Comparison of ENCODE assay signal across 17 cellular contexts in the genomic region with DNA sequence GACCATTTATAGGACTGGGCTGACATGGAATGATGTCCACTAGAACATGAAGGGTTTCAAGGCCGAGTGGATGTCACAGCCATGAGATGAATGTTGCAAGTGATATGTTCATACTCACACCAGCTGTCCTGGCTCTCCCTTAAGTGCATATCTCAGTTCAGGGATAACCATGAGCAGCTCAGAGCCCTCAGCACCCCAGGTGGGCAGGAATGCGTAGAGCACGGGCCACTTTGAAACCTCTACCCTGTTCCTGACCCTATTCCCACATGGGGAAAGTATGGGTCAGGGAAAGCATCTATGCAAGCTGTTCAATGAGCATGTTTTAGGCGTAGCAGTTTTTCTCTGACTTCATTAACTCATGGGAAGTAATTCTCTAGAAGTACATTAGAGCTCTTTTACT. TPM values are rescaled to one million over a fixed set of nuclear protein-coding genes. Genes with fewer than 3 reads are reported as not detected.
DNase-seq lines count a peak whose midpoint lies in the region; ATAC-seq and TF ChIP-seq lines count a peak whose summit lies in the region.
"Had no signal": no experiment of that assay in that cellular context is flagged by ENCODE, and none has a peak within 500 bp of the region (broad histone marks: within the 10 kb centered on the region; RNA-seq: fewer than 3 reads in every experiment).

No MANE protein-coding gene starts in this region.

- WGBS in trophoblast cell (ENCODE audit: extremely low coverage, insufficient coverage, insufficient read length) = no CpG with 5 or more reads among the region's 4 CpGs

- H3K4me2 ChIP-seq in GM23338 (no peak overlapping the region), trophoblast cell (ENCODE audit: low read length) (no peak overlapping the region)
- H3K4me2 ChIP-seq: A549 had no signal

- POLR2A ChIA-PET in WTC11 (lab: Charles Lee) = interaction anchor here (1.1 kb wide), 1 partner anchor 15 kb away, joined by 3 read pairs; no protein-coding TSS in a partner anchor

- H3K27me3 Mint-ChIP-seq in GM23338 (ENCODE audit: insufficient read depth, low read depth, poor library complexity) = peaks cover 3% of the 10 kb centered on the region
- H3K27me3 Mint-ChIP-seq in WTC11 (ENCODE audit: low read depth) = no peaks in the 10 kb centered on the region
- H3K27me3 Mint-ChIP-seq in endothelial cell (ENCODE audit: unreplicated experiment) = no peaks in the 10 kb centered on the region

- H3K27me3 ChIP-seq in GM23338 (ENCODE audit: insufficient read depth) = no peaks in the 10 kb centered on the region
- H3K27me3 ChIP-seq in trophoblast cell (ENCODE audit: insufficient read depth, low read length) = no peaks in the 10 kb centered on the region
- H3K27me3 ChIP-seq: BE2C had no signal

- no peaks in the 10 kb centered on the region for H4K20me1 ChIP-seq in GM23338 (replicated peaks; ENCODE audit: insufficient read depth)

- no peak overlapping the region for H4K8ac ChIP-seq in trophoblast cell (ENCODE audit: low read depth, low read length)

- H2BK5ac ChIP-seq in trophoblast cell (ENCODE audit: low read depth, low read length, poor library complexity) = no peak overlapping the region

- H3K27ac ChIP-seq in GM23338 (ENCODE audit: low read depth) (no peak overlapping the region), trophoblast cell (ENCODE audit: low read depth, low read length) (no peak overlapping the region)
- H3K27ac ChIP-seq: A549, C4-2B, HL-60 had no signal

- H3K9me2 ChIP-seq in GM23338 (ENCODE audit: insufficient read depth) = 0 out of 2 replicates have a peak, but pooled peaks cover 5% of the 10 kb centered on the region

- H2BK120ac ChIP-seq in trophoblast cell (ENCODE audit: insufficient read depth, low read length, poor library complexity) = no peak overlapping the region

- H3K4ac ChIP-seq in trophoblast cell (ENCODE audit: low read depth, low read length) = no peak overlapping the region

- H3K23ac ChIP-seq in trophoblast cell (ENCODE audit: low read length) = no peak overlapping the region

- peaks cover 10% of the 10 kb centered on the region for H3K4me1 ChIP-seq in GM23338 (ENCODE audit: insufficient read depth)
- H3K4me1 ChIP-seq in trophoblast cell (ENCODE audit: control insufficient read depth in 1 of 2, insufficient read depth in 2 of 2, low read length in 2 of 2) = no peaks in the 10 kb centered on the region
- H3K4me1 ChIP-seq: A549, BE2C, Caco-2 had no signal

- H3K14ac ChIP-seq in trophoblast cell (ENCODE audit: low read length) = no peak overlapping the region

- peaks cover 5% of the 10 kb centered on the region; the same call in 1 of the 2 replicates for H3F3A ChIP-seq in GM23338 (replicated peaks; ENCODE audit: low read depth)

- CTCF ChIA-PET in WTC11 (lab: Charles Lee) = interaction anchor here (1.0 kb wide), 1 partner anchor 39 kb away, joined by 4 read pairs; no protein-coding TSS in a partner anchor

- TF ChIP-seq CTCF in GM23338 (conservative IDR thresholded peaks at IDR 0.05; ENCODE audit: low read depth in 2 of 2) = no peak
- no peak for TF ChIP-seq CTCF in WTC11 (IDR thresholded peaks at IDR 0.05)
- TF ChIP-seq CTCF in endothelial cell (IDR thresholded peaks at IDR 0.05; ENCODE audit: unreplicated experiment) = no peak

- DNase-seq in GM23338 (ENCODE audit: low spot score) (peak; percentile 47), WTC11 (ENCODE audit: low spot score) (peak; percentile 36), left kidney (ENCODE audit: low read depth, low spot score) (peak; percentile 21), trophoblast cell (no peak), D341Med (ENCODE audit: low spot score) (no peak), endothelial cell (ENCODE audit: low spot score) (no peak)
- DNase-seq: BE2C; Caco-2; CD8-positive, alpha-beta memory T cell; DMS53; GF-D8; KBM-7 had no signal

- no peak overlapping the region for H2AK5ac ChIP-seq in trophoblast cell (ENCODE audit: low read length)

- peak; percentile 90 for ATAC-seq in GM23338
- ATAC-seq in WTC11 = peak; percentile 71
- ATAC-seq in GM21717 (IDR thresholded peaks at IDR 0.05; ENCODE audit: unreplicated experiment) = no peak
- ATAC-seq: HCT116 had no signal

- H2BK12ac ChIP-seq in trophoblast cell (ENCODE audit: low read length) = no peak overlapping the region

- H3K9me3 ChIP-seq in trophoblast cell (ENCODE audit: insufficient read depth, low read depth, low read length) = no peaks in the 10 kb centered on the region
- H3K9me3 ChIP-seq: A549, BE2C, Caco-2 had no signal

- H3K4me1 Mint-ChIP-seq in GM23338 (peaks cover 16% of the 10 kb centered on the region), WTC11 (peaks cover 20% of the 10 kb centered on the region), endothelial cell (ENCODE audit: unreplicated experiment) (no peaks in the 10 kb centered on the region)

- H3K79me1 ChIP-seq in trophoblast cell (ENCODE audit: low read length) = no peaks in the 10 kb centered on the region

- no peak overlapping the region for H3K18ac ChIP-seq in trophoblast cell (ENCODE audit: low read length)

- no peaks in the 10 kb centered on the region for H3K9me3 Mint-ChIP-seq in GM23338
- no peaks in the 10 kb centered on the region for H3K9me3 Mint-ChIP-seq in WTC11
- no peaks in the 10 kb centered on the region for H3K9me3 Mint-ChIP-seq in endothelial cell (ENCODE audit: unreplicated experiment)
- H3K9me3 Mint-ChIP-seq: CD8-positive, alpha-beta memory T cell had no signal

- H3K4me3 ChIP-seq in GM23338 = no peak overlapping the region
- no peak overlapping the region for H3K4me3 ChIP-seq in trophoblast cell (ENCODE audit: low read depth, low read length)
- H3K4me3 ChIP-seq: A549 had no signal

- H4K12ac ChIP-seq in trophoblast cell (ENCODE audit: low read depth, low read length) = no peak overlapping the region

- no peak overlapping the region for H3K4me3 Mint-ChIP-seq in GM23338
- H3K4me3 Mint-ChIP-seq in WTC11 = no peak overlapping the region
- no peak overlapping the region for H3K4me3 Mint-ChIP-seq in endothelial cell (ENCODE audit: unreplicated experiment)
- H3K4me3 Mint-ChIP-seq: CD8-positive, alpha-beta memory T cell had no signal

- H3K36me3 ChIP-seq in GM23338 (ENCODE audit: insufficient read depth) = no peaks in the 10 kb centered on the region
- H3K36me3 ChIP-seq in trophoblast cell (ENCODE audit: control insufficient read depth in 1 of 2, insufficient read depth in 2 of 2, low read length in 2 of 2) = no peaks in the 10 kb centered on the region
- H3K36me3 ChIP-seq: BE2C had no signal

- H3K9ac ChIP-seq in trophoblast cell (ENCODE audit: low read length) = peak overlapping the region; percentile 34

- H3K36me3 Mint-ChIP-seq in GM23338 (ENCODE audit: low read depth) (no peaks in the 10 kb centered on the region), WTC11 (no peaks in the 10 kb centered on the region), endothelial cell (ENCODE audit: low read depth, unreplicated experiment) (no peaks in the 10 kb centered on the region)
- H3K36me3 Mint-ChIP-seq: CD8-positive, alpha-beta memory T cell had no signal

- no peak overlapping the region for H4K91ac ChIP-seq in trophoblast cell (ENCODE audit: low read depth, low read length)

- H3K27ac Mint-ChIP-seq in GM23338 = no peak overlapping the region
- 0 out of 2 replicates have a peak overlapping the region, but pooled peaks have one; percentile 26 for H3K27ac Mint-ChIP-seq in WTC11
- no peak overlapping the region for H3K27ac Mint-ChIP-seq in endothelial cell (ENCODE audit: unreplicated experiment)

- H3K79me2 ChIP-seq in GM23338 (replicated peaks; ENCODE audit: insufficient read depth) (no peaks in the 10 kb centered on the region), trophoblast cell (ENCODE audit: control insufficient read depth, insufficient read depth, low read length, poor library complexity) (no peaks in the 10 kb centered on the region)

- no peak overlapping the region for H2AFZ ChIP-seq in GM23338
- H2AFZ ChIP-seq in trophoblast cell (ENCODE audit: insufficient read depth, low read length, poor library complexity) = no peak overlapping the region

TF ChIP-seq in GM23338, 12 proteins besides CTCF, POLR2A, EP300 and RAD21 (continues in another document):
- TF ChIP-seq POLR2AphosphoS5 (IDR thresholded peaks at IDR 0.05; ENCODE audit: low read depth) (no peak), NANOG (IDR thresholded peaks at IDR 0.05; ENCODE audit: borderline replicate concordance) (no peak), CREB1 (CRISPR knock-in tag; IDR thresholded peaks at IDR 0.05; ENCODE audit: low read depth) (no peak)

TF ChIP-seq in WTC11, 78 proteins besides CTCF, POLR2A, EP300 and RAD21 (continues in another document):
- TF ChIP-seq, protein P1, sequence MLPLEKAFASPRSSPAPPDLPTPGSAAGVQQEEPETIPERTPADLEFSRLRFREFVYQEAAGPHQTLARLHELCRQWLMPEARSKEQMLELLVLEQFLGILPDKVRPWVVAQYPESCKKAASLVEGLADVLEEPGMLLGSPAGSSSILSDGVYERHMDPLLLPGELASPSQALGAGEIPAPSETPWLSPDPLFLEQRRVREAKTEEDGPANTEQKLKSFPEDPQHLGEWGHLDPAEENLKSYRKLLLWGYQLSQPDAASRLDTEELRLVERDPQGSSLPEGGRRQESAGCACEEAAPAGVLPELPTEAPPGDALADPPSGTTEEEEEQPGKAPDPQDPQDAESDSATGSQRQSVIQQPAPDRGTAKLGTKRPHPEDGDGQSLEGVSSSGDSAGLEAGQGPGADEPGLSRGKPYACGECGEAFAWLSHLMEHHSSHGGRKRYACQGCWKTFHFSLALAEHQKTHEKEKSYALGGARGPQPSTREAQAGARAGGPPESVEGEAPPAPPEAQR (CRISPR knock-in tag; IDR thresholded peaks at IDR 0.05) = no peak
- TF ChIP-seq, protein P2, sequence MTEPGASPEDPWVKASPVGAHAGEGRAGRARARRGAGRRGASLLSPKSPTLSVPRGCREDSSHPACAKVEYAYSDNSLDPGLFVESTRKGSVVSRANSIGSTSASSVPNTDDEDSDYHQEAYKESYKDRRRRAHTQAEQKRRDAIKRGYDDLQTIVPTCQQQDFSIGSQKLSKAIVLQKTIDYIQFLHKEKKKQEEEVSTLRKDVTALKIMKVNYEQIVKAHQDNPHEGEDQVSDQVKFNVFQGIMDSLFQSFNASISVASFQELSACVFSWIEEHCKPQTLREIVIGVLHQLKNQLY (CRISPR knock-in tag; IDR thresholded peaks at IDR 0.05) = no peak

RNA-seq across cellular contexts. Expression of a gene that starts 12.4 kb away (rescaled TPM):
- 100 and 115 TPM in 2 replicates for total RNA-seq in GM23338 (2014; rRNA removed; shearing (Covaris generic))
- 55.4 and 65.3 TPM in 2 replicates for polyA plus RNA-seq in GM23338 (2016; fragmentation: Nextera tagmentation; extraction: Ambion mirVana)
- total RNA-seq in WTC11 (2021) (89.9 to 94.7 TPM (median 92.6 TPM) in 3 replicates), endothelial cell (ENCODE audit: unreplicated experiment) (49.7 TPM)
- polyA plus RNA-seq in trophoblast cell (2013) = 32.8 and 33.8 TPM in 2 replicates

Comparison
In these comparisons a context has a peak if more than half of its experiments do, and no peak if none do; other contexts are left out.
1. DNase-seq: peak in GM23338 (single experiment), WTC11 (single experiment) and left kidney (single experiment); none in trophoblast cell (0 of 2), D341Med (single experiment) and endothelial cell (single experiment).